Comparison of ENCODE assay signal across 9 cellular contexts in the genomic region with DNA sequence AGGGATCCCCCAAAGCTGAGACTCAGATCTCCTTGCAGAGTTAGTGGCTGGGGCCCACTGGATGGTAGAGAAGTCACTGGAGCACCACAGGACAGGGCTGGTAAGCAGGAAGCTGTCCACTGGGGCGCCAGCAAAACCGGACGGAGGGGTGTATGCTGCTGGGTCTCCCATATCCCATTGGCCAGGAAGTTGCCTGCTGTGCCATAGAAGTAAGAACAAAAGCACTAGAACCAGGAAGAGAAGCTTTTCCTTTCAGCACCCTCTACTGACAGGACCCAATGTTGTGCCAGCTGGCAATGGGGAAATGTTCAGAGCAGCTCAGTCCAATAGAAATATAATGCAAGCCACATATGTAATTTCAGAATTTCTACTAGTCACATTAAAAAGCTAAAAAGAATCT.
DNase-seq lines count a peak whose midpoint lies in the region; ATAC-seq and TF ChIP-seq lines count a peak whose summit lies in the region.
"Had no signal": no experiment of that assay in that cellular context is flagged by ENCODE, and none has a peak within 500 bp of the region (broad histone marks: within the 10 kb centered on the region; RNA-seq: fewer than 3 reads in every experiment).

No MANE protein-coding gene starts in this region.

- no peaks in the 10 kb centered on the region for H3K9me3 Mint-ChIP-seq in brain

- H2AFZ ChIP-seq in DND-41 (ENCODE audit: low read depth, low read length) = no peak overlapping the region

- peak overlapping the region in 1 of 5 experiments; percentile 29 for H3K4me3 Mint-ChIP-seq in brain

- no peak overlapping the region for H3K27ac ChIP-seq in DND-41 (ENCODE audit: low read length)
- no peak overlapping the region for H3K27ac ChIP-seq in effector memory CD4-positive, alpha-beta T cell (ENCODE audit: insufficient read depth, low read length, poor library complexity, severe bottlenecking)

- H3K4me3 ChIP-seq in DND-41 (ENCODE audit: low read depth in 1 of 2, low read length in 2 of 2) = no peak overlapping the region
- H3K4me3 ChIP-seq in effector memory CD4-positive, alpha-beta T cell (ENCODE audit: insufficient read depth, low read depth, low read length, poor library complexity, severe bottlenecking) = no peak overlapping the region

- peaks cover 37% of the 10 kb centered on the region for H3K4me1 Mint-ChIP-seq in brain

- no peaks in the 10 kb centered on the region for H3K9me3 ChIP-seq in DND-41 (ENCODE audit: insufficient read depth, low read length, severe bottlenecking)
- no peaks in the 10 kb centered on the region for H3K9me3 ChIP-seq in effector memory CD4-positive, alpha-beta T cell (ENCODE audit: control insufficient read depth, low read length)

- no peaks in the 10 kb centered on the region for H3K79me2 ChIP-seq in DND-41 (ENCODE audit: insufficient read depth, low read length)

- DNase-seq in DND-41 (no peak), NCI-H146 treated with DMSO at 0.1 percent for 48 hours (lab: John Stamatoyannopoulos, UW; ENCODE audit: unreplicated experiment) (peak; percentile 89), lung microvascular endothelial cell (ENCODE audit: low read depth in 2 of 2) (peak; percentile 30 to 59), activated T-cell treated with anti-CD3 and anti-CD28 coated beads for 4 hours (no peak)
- no peak for DNase-seq in effector memory CD4-positive, alpha-beta T cell
- DNase-seq: stimulated activated naive CD4-positive, alpha-beta T cell had no signal

- H3K27me3 ChIP-seq in DND-41 (ENCODE audit: insufficient read depth, low read length, poor library complexity) = peaks cover 19% of the 10 kb centered on the region
- H3K27me3 ChIP-seq in effector memory CD4-positive, alpha-beta T cell (replicated peaks; ENCODE audit: control insufficient read depth, insufficient read depth, low read length, poor library complexity, severe bottlenecking) = no peaks in the 10 kb centered on the region

- no peaks in the 10 kb centered on the region for H3K27me3 Mint-ChIP-seq in brain

- no peak overlapping the region for H3K4me2 ChIP-seq in DND-41 (ENCODE audit: insufficient read depth, low read length)

- no peaks in the 10 kb centered on the region for H3K36me3 ChIP-seq in DND-41 (ENCODE audit: insufficient read depth, low read length)
- no peaks in the 10 kb centered on the region for H3K36me3 ChIP-seq in effector memory CD4-positive, alpha-beta T cell (ENCODE audit: control insufficient read depth, insufficient read depth, low read length)

- no peaks in the 10 kb centered on the region for H3K36me3 Mint-ChIP-seq in brain

- H3K27ac Mint-ChIP-seq in brain = peak overlapping the region in 3 of 5 experiments; percentile 16 to 42 (median 42)

- peak; percentile 11 for TF ChIP-seq CTCF in DND-41 (IDR thresholded peaks at IDR 0.05; ENCODE audit: borderline replicate concordance, extremely low read depth, low read length, poor library complexity, severe bottlenecking)
- peak in 1 of 2 experiments; percentile 12 for TF ChIP-seq CTCF in brain (conservative IDR thresholded peaks at IDR 0.05)

- H3K9ac ChIP-seq in DND-41 (ENCODE audit: low read depth, low read length) = no peak overlapping the region

- ATAC-seq in DND-41 (ENCODE audit: insufficient read depth, low read depth) (no peak), HG02610 (IDR thresholded peaks at IDR 0.05; ENCODE audit: unreplicated experiment) (no peak), HG03342 (IDR thresholded peaks at IDR 0.05; ENCODE audit: unreplicated experiment) (no peak)

- H4K20me1 ChIP-seq in DND-41 (ENCODE audit: insufficient read depth, low read length) = no peaks in the 10 kb centered on the region

- H3K4me1 ChIP-seq in DND-41 (ENCODE audit: insufficient read depth, low read length) = no peaks in the 10 kb centered on the region
- H3K4me1 ChIP-seq in effector memory CD4-positive, alpha-beta T cell (ENCODE audit: control insufficient read depth, insufficient read depth, low read length, poor library complexity, severe bottlenecking) = no peaks in the 10 kb centered on the region

Comparison
In these comparisons a context has a peak if more than half of its experiments do, and no peak if none do; other contexts are left out.
1. DNase-seq: peak in NCI-H146 treated with DMSO at 0.1 percent for 48 hours (single experiment) and lung microvascular endothelial cell (2 of 2); none in DND-41 (single experiment), activated T-cell treated with anti-CD3 and anti-CD28 coated beads for 4 hours (single experiment) and effector memory CD4-positive, alpha-beta T cell (0 of 3).